ENCODE assay signal across 20 cellular contexts in genomic region chr17:82967268-82968032, GRCh38.
"Had no signal": no experiment of that assay in that cellular context is flagged by ENCODE, and none has a peak within 500 bp of the region (broad histone marks: within the 10 kb centered on the region; RNA-seq: fewer than 3 reads in every experiment).

No MANE protein-coding gene starts in this region.

- H3K9me3 ChIP-seq: adrenal gland, esophagus squamous epithelium, mucosa of descending colon, neutrophil, thyroid gland, uterus had no signal

- H3K9me3 Mint-ChIP-seq: activated CD4-positive, alpha-beta memory T cell treated with anti-CD3 and anti-CD28 coated beads for 36 hours; activated naive CD4-positive, alpha-beta T cell treated with anti-CD3 and anti-CD28 coated beads, Interleukin-2, amount 50 U/mL, for 24 hours; activated T-cell treated with anti-CD3 and anti-CD28 coated beads, Interleukin-2, amount 50 U/mL, for 24 hours; naive thymus-derived CD4-positive, alpha-beta T cell; stimulated activated effector memory CD8-positive, alpha-beta T cell treated with anti-CD3 and anti-CD28 coated beads, Interleukin-12 subunit alpha, Interleukin-12 subunit beta, amount 100 ng/mL, for 72 hours; T-cell had no signal

- H3K4me3 ChIP-seq: adrenal gland, cardiac muscle cell, esophagus squamous epithelium, mucosa of descending colon, thyroid gland, uterus had no signal

- DNase-seq: activated CD4-positive, alpha-beta memory T cell treated with anti-CD3 and anti-CD28 coated beads for 36 hours; activated CD4-positive, alpha-beta T cell treated with anti-CD3 and anti-CD28 coated beads for 36 hours; activated CD8-positive, alpha-beta memory T cell treated with anti-CD3 and anti-CD28 coated beads, Interleukin-2, amount 10 ng/mL, durations not matched to agents 7 days and 5 days; activated effector memory CD4-positive, alpha-beta T cell treated with anti-CD3 and anti-CD28 coated beads, Interleukin-2, amount 50 U/mL, for 16 hours; activated T-cell treated with anti-CD3 and anti-CD28 coated beads, Interleukin-2, amount 50 U/mL, for 24 hours; esophagus squamous epithelium; left colon; mucosa of descending colon; naive thymus-derived CD4-positive, alpha-beta T cell; stimulated activated CD4-positive, alpha-beta T cell treated with anti-CD3 and anti-CD28 coated beads, Interleukin-12 subunit alpha, Interleukin-12 subunit beta, amount 100 ng/mL, for 4 hours; T-cell; T-helper 9 cell; thyroid gland; uterus had no signal

- H3K27me3 ChIP-seq: adrenal gland, cardiac muscle cell, esophagus squamous epithelium, neutrophil, thyroid gland, uterus had no signal

- H3K4me1 ChIP-seq: parathyroid adenoma, uterus had no signal

- H3K27me3 Mint-ChIP-seq: activated CD4-positive, alpha-beta memory T cell treated with anti-CD3 and anti-CD28 coated beads for 36 hours; activated CD4-positive, alpha-beta T cell treated with anti-CD3 and anti-CD28 coated beads for 36 hours; activated CD8-positive, alpha-beta memory T cell treated with anti-CD3 and anti-CD28 coated beads, Interleukin-2, amount 10 ng/mL, durations not matched to agents 7 days and 5 days; activated naive CD4-positive, alpha-beta T cell treated with anti-CD3 and anti-CD28 coated beads, Interleukin-2, amount 50 U/mL, for 24 hours; activated T-cell treated with anti-CD3 and anti-CD28 coated beads, Interleukin-2, amount 50 U/mL, for 24 hours; naive thymus-derived CD4-positive, alpha-beta T cell; T-cell had no signal

- H3K36me3 Mint-ChIP-seq: activated CD4-positive, alpha-beta memory T cell treated with anti-CD3 and anti-CD28 coated beads for 36 hours had no signal

- H3K27ac Mint-ChIP-seq: activated CD4-positive, alpha-beta memory T cell treated with anti-CD3 and anti-CD28 coated beads for 36 hours; activated CD4-positive, alpha-beta T cell treated with anti-CD3 and anti-CD28 coated beads for 36 hours; activated CD8-positive, alpha-beta memory T cell treated with anti-CD3 and anti-CD28 coated beads, Interleukin-2, amount 10 ng/mL, durations not matched to agents 7 days and 5 days; activated naive CD4-positive, alpha-beta T cell treated with anti-CD3 and anti-CD28 coated beads, Interleukin-2, amount 50 U/mL, for 24 hours; activated T-cell treated with anti-CD3 and anti-CD28 coated beads, Interleukin-2, amount 50 U/mL, for 24 hours; T-cell had no signal

- H3K79me2 ChIP-seq: parathyroid adenoma had no signal

- H3K27ac ChIP-seq: adrenal gland, cardiac muscle cell, esophagus squamous epithelium, neutrophil, parathyroid adenoma, thyroid gland, uterus had no signal

- H3K9ac ChIP-seq: parathyroid adenoma had no signal

- ATAC-seq: activated CD4-positive, alpha-beta T cell treated with anti-CD3 and anti-CD28 coated beads for 36 hours; activated CD8-positive, alpha-beta memory T cell treated with anti-CD3 and anti-CD28 coated beads, Interleukin-2, amount 10 ng/mL, durations not matched to agents 7 days and 5 days; left colon; mucosa of descending colon; naive thymus-derived CD4-positive, alpha-beta T cell; stimulated activated effector memory CD8-positive, alpha-beta T cell treated with anti-CD3 and anti-CD28 coated beads, Interleukin-12 subunit alpha, Interleukin-12 subunit beta, amount 100 ng/mL, for 72 hours; T-cell had no signal

- H3K36me3 ChIP-seq: adrenal gland, cardiac muscle cell, esophagus squamous epithelium, thyroid gland, uterus had no signal

- H3K4me3 Mint-ChIP-seq: activated CD4-positive, alpha-beta memory T cell treated with anti-CD3 and anti-CD28 coated beads for 36 hours; activated CD4-positive, alpha-beta T cell treated with anti-CD3 and anti-CD28 coated beads for 36 hours; activated CD8-positive, alpha-beta memory T cell treated with anti-CD3 and anti-CD28 coated beads, Interleukin-2, amount 10 ng/mL, durations not matched to agents 7 days and 5 days; activated naive CD4-positive, alpha-beta T cell treated with anti-CD3 and anti-CD28 coated beads, Interleukin-2, amount 50 U/mL, for 24 hours; activated T-cell treated with anti-CD3 and anti-CD28 coated beads, Interleukin-2, amount 50 U/mL, for 24 hours; naive thymus-derived CD4-positive, alpha-beta T cell; stimulated activated effector memory CD8-positive, alpha-beta T cell treated with anti-CD3 and anti-CD28 coated beads, Interleukin-12 subunit alpha, Interleukin-12 subunit beta, amount 100 ng/mL, for 72 hours; T-cell had no signal

- H2AFZ ChIP-seq: parathyroid adenoma had no signal
